In the genomic region with DNA sequence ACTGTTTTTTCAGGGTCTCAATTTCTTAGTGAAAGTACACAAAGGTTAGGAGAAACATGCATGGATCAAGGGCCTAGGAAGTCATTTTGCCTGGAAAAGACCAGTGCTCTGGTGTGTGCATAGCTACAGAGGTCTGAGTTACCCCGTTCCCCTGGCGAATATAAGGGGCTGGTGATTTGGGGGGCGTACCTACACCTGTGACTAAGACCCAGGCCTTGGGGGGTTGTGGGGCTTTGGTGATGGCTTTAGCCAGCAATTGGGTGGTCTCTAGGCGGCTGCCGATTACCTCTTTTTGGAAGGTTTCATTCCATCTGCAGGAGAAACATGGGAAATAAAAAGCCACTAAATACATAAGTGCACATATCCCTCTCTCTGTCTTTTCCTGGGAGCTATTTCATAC, we compare ENCODE assay signal across 8 cellular contexts. TPM values are rescaled to one million over a fixed set of nuclear protein-coding genes. Genes with fewer than 3 reads are reported as not detected.
DNase-seq lines count a peak whose midpoint lies in the region; ATAC-seq, FAIRE-seq and TF ChIP-seq lines count a peak whose summit lies in the region.

No MANE protein-coding gene starts in this region.

- peaks cover 25% of the 10 kb centered on the region for H3K4me1 Mint-ChIP-seq in memory B cell

- H3K27ac Mint-ChIP-seq in memory B cell: peak overlapping the region; percentile 92

- peak overlapping the region in 10 of 12 donors; percentile 94 to 100 (median 98) for H3K27ac ChIP-seq in heart left ventricle
- H3K27ac ChIP-seq in GM12878 (ENCODE audit: control insufficient read depth, insufficient read depth): peak overlapping the region; percentile 96; the same call in 1 of the 2 replicates
- H3K27ac ChIP-seq in upper lobe of left lung: peak overlapping the region; percentile 95 to 100 (median 96)

- H3K36me3 Mint-ChIP-seq in memory B cell: peaks cover 15% of the 10 kb centered on the region

- TF ChIP-seq RAD21 in GM12878 (IDR thresholded peaks at IDR 0.05; ENCODE audit: insufficient read depth, low read depth, low read length): no peak

- no peak for TF ChIP-seq EP300 in GM12878 (IDR thresholded peaks at IDR 0.05; ENCODE audit: borderline replicate concordance in 1 of 2, control insufficient read depth in 1 of 2, low read depth in 2 of 2, low read length in 2 of 2)
- TF ChIP-seq EP300 in upper lobe of left lung (IDR thresholded peaks at IDR 0.05): no peak

- peak overlapping the region; percentile 96 for H3K4me2 ChIP-seq in GM12878 (ENCODE audit: control insufficient read depth, insufficient read depth)

- no TSS peak for BruUV-seq in GM12878 (replicated peaks; lab: Mats Ljungman, UMichigan)

- H3K27me3 ChIP-seq in heart left ventricle (no peaks in the 10 kb centered on the region), GM12878 (replicated peaks in 1 of 2; ENCODE audit: control insufficient read depth in 2 of 2, insufficient read depth in 2 of 2, low read length in 1 of 2) (no peaks in the 10 kb centered on the region), upper lobe of left lung (no peaks in the 10 kb centered on the region)

- intact Hi-C loops in heart left ventricle (cut with DNase I): no loop called here
- intact Hi-C loops in cardiac septum (cut with DNase I): no loop called here
- intact Hi-C loops in GM12878 (cut with micrococcal nuclease; ENCODE audit: unreplicated experiment): no loop called here

- no peaks in the 10 kb centered on the region for H3K27me3 Mint-ChIP-seq in memory B cell

- WGBS in heart left ventricle, 4 donors: 52 to 54% (median 52%) methylated on average over 5 of the region's 5 CpGs
- 60% methylated on average over 5 of the region's 5 CpGs for WGBS in GM12878 (ENCODE audit: insufficient coverage, insufficient replicate concordance, low lambda C conversion rate, missing lambda C conversion rate)
- 54 to 60% methylated on average over 5 of the region's 5 CpGs for WGBS in upper lobe of left lung, 2 donors

- POLR2A ChIA-PET in GM12878 (lab: Charles Lee): interaction anchor here (1.2 to 4.5 kb wide), 5 partner anchors 11 to 199 kb away, joined by 3 to 38 read pairs (median 6); partner anchors contain the start of genes CBLN3, KHNYN, RIPK3 and TINF2

- H3K4me3 ChIP-seq in heart left ventricle: peak overlapping the region in 11 of 12 donors; percentile 44 to 89 (median 75)
- peak overlapping the region; percentile 93 for H3K4me3 ChIP-seq in GM12878
- H3K4me3 ChIP-seq in upper lobe of left lung: peak overlapping the region in 3 of 4 donors; percentile 62 to 72 (median 71)

- TF ChIP-seq CTCF in heart left ventricle (IDR thresholded peaks at IDR 0.05) (no peak), GM12878 (IDR thresholded peaks at IDR 0.05 in 2 of 3, conservative IDR thresholded peaks at IDR 0.05 in 1 of 3; ENCODE audit: control insufficient read depth in 2 of 3, extremely low read depth in 1 of 3, insufficient read depth in 1 of 3, low read depth in 3 of 3, low read length in 3 of 3) (no peak), upper lobe of left lung (IDR thresholded peaks at IDR 0.05) (no peak)

- peak overlapping the region; percentile 94 for H3K9ac ChIP-seq in GM12878 (ENCODE audit: control insufficient read depth, insufficient read depth, low read length)

- peaks cover 0 to 51% (median 40%) of the 10 kb centered on the region in 9 donors for H3K36me3 ChIP-seq in heart left ventricle
- peaks cover 6 to 20% of the 10 kb centered on the region in 2 experiments for H3K36me3 ChIP-seq in GM12878 (ENCODE audit: control insufficient read depth in 2 of 2, insufficient read depth in 2 of 2, low read length in 1 of 2)
- peaks cover 13 to 45% (median 39%) of the 10 kb centered on the region in 4 donors for H3K36me3 ChIP-seq in upper lobe of left lung

- H3K9me3 ChIP-seq in heart left ventricle: no peaks in the 10 kb centered on the region
- H3K9me3 ChIP-seq in GM12878 (replicated peaks; ENCODE audit: control insufficient read depth, insufficient read depth, low read length): no peaks in the 10 kb centered on the region
- H3K9me3 ChIP-seq in upper lobe of left lung: no peaks in the 10 kb centered on the region

- CTCF ChIA-PET in GM12878 (lab: Yijun Ruan, JAX): interaction anchor here (0.7 to 11.4 kb wide), 10 partner anchors 10 to 194 kb away, joined by 3 to 220 read pairs (median 4); partner anchors contain the start of genes ADCY4, CIDEB, KHNYN and RIPK3

- in situ Hi-C loops in GM12878 (cut with MboI): no loop called here

- RAD21 ChIA-PET in GM12878 (lab: Charles Lee; ENCODE audit: unreplicated experiment): interaction anchor here (1.0 to 3.6 kb wide), 4 partner anchors 11 to 199 kb away, joined by 3 to 36 read pairs (median 8); partner anchors contain the start of genes KHNYN and TINF2

- SMC1A ChIA-PET in GM12878 (lab: Charles Lee; ENCODE audit: uncharacterized antibody, unreplicated experiment): interaction anchor here (0.6 to 3.3 kb wide), 5 partner anchors 11 to 828 kb away, joined by 3 to 17 read pairs (median 4); partner anchors contain the start of genes CBLN3 and KHNYN

- TF ChIP-seq POLR2A in heart left ventricle (IDR thresholded peaks at IDR 0.05): no peak
- no peak for TF ChIP-seq POLR2A in GM12878 (IDR thresholded peaks at IDR 0.05; ENCODE audit: low read depth, low read length)
- TF ChIP-seq POLR2A in upper lobe of left lung (IDR thresholded peaks at IDR 0.05): no peak

- H3K4me3 Mint-ChIP-seq in memory B cell: peak overlapping the region; percentile 88

- H3K4me1 ChIP-seq in heart left ventricle: peaks cover 0 to 58% (median 48%) of the 10 kb centered on the region in 12 donors
- peaks cover 9% of the 10 kb centered on the region for H3K4me1 ChIP-seq in GM12878 (ENCODE audit: control insufficient read depth, insufficient read depth, low read length)
- peaks cover 39 to 60% (median 43%) of the 10 kb centered on the region in 4 donors for H3K4me1 ChIP-seq in upper lobe of left lung

- FAIRE-seq in GM12878 (lab: Jason Lieb, UNC): no peak

- peaks cover 19% of the 10 kb centered on the region for H3K79me2 ChIP-seq in GM12878 (ENCODE audit: control insufficient read depth, insufficient read depth, low read length)

- no peak for ATAC-seq in heart left ventricle
- ATAC-seq in GM12878: no peak
- ATAC-seq in memory B cell (ENCODE audit: low read depth): no peak
- no peak for ATAC-seq in upper lobe of left lung (ENCODE audit: low FRiP score in 2 of 2)
- no peak for ATAC-seq in GM18511 (IDR thresholded peaks at IDR 0.05; ENCODE audit: unreplicated experiment)

- H4K20me1 ChIP-seq in GM12878 (ENCODE audit: control insufficient read depth, insufficient read depth): no peaks in the 10 kb centered on the region

- H2AFZ ChIP-seq in GM12878 (ENCODE audit: control insufficient read depth, low read depth, low read length): no peak overlapping the region

- DNase-seq in heart left ventricle (no peak), cardiac septum (ENCODE audit: low spot score) (no peak), GM12878 (ENCODE audit: low read depth, low spot score) (no peak), memory B cell (ENCODE audit: low spot score in 2 of 2) (no peak), upper lobe of left lung (no peak), SW 1271 (lab: John Stamatoyannopoulos, UW) (no peak), NCI-H128 (lab: John Stamatoyannopoulos, UW; ENCODE audit: unreplicated experiment) (no peak)

- H3K9me3 Mint-ChIP-seq in memory B cell: no peaks in the 10 kb centered on the region

RNA-seq across cellular contexts. Expression of gene SDR39U1, which starts 1.1 kb away (rescaled TPM):
- total RNA-seq in heart left ventricle: 10 to 100 TPM; 58.6 to 74.6 (median 60.5) TPM
- 100 to 1,000 TPM in 1 of 2 donors, 10 to 100 TPM in 1; 68.4 to 109 TPM for polyA plus RNA-seq in heart left ventricle
- total RNA-seq in cardiac septum: 58.5 TPM
- total RNA-seq in GM12878 (2013; cell fraction: nucleolus; rRNA removed): 33.8 and 37.9 TPM in 2 replicates
- total RNA-seq in GM12878 (2014; rRNA removed): 31.7 and 32.7 TPM in 2 replicates
- 22.4 and 23.3 TPM in 2 replicates for total RNA-seq in GM12878 (2014; rRNA removed; fragmentation: Illumina TruSeq; extraction: Trizol)
- 55.1 and 64.1 TPM in 2 replicates for total RNA-seq in GM12878 (2021)
- 36.4 TPM for polyA plus RNA-seq in GM12878 (2011; ENCODE audit: low read depth)
- 33.5 and 44.3 TPM in 2 replicates for polyA plus RNA-seq in GM12878 (2011; rRNA removed)
- polyA plus RNA-seq in GM12878 (2011; cell fraction: cytosol; rRNA removed): 69.4 and 81.6 TPM in 2 replicates
- polyA plus RNA-seq in GM12878 (2011; cell fraction: nucleus; rRNA removed): 218 and 255 TPM in 2 replicates
- 62.1 and 65.9 TPM in 2 replicates for polyA plus RNA-seq in GM12878 (2012)
- 27.3 and 40.1 TPM in 2 replicates for polyA plus RNA-seq in GM12878 (2014; fragmentation: Illumina TruSeq; extraction: Trizol)
- polyA plus RNA-seq in GM12878 (2014; fragmentation: Nextera tagmentation; extraction: Ambion mirVana): 10 to 100 TPM; 14.0 to 26.4 TPM
- 85.2 and 88.9 TPM in 2 replicates for polyA plus RNA-seq in GM12878 (2014; rRNA removed)
- polyA plus RNA-seq in GM12878 (2016; fragmentation: Nextera tagmentation; extraction: Ambion mirVana): 10 to 100 TPM; 83.7 to 89.3 TPM
- 16.8 and 20.7 TPM in 2 replicates for polyA minus RNA-seq in GM12878 (2011; rRNA and poly(A)+ RNA removed)
- polyA minus RNA-seq in GM12878 (2011; cell fraction: cytosol; rRNA and poly(A)+ RNA removed): 10.0 and 10.3 TPM in 2 replicates
- 37.4 and 48.4 TPM in 2 replicates for polyA minus RNA-seq in GM12878 (2011; cell fraction: nucleus; rRNA and poly(A)+ RNA removed)
- 10 to 100 TPM; 34.9 to 88.0 (median 52.6) TPM for total RNA-seq in upper lobe of left lung

RNA-seq across cellular contexts. Expression of gene KHNYN, which starts 11.7 kb away (rescaled TPM):
- total RNA-seq in heart left ventricle (10 to 100 TPM; 16.9 to 33.4 (median 20.1) TPM), cardiac septum (23.5 TPM), GM12878 (2014; rRNA removed) (34.7 and 36.7 TPM in 2 replicates), GM12878 (2014; rRNA removed; fragmentation: Illumina TruSeq; extraction: Trizol) (20.8 and 21.0 TPM in 2 replicates), GM12878 (2021) (33.9 and 34.0 TPM in 2 replicates), upper lobe of left lung (100 to 1,000 TPM in 1 of 6 donors, 10 to 100 TPM in 5; 43.9 to 136 (median 66.4) TPM)
- polyA plus RNA-seq in heart left ventricle (10 to 100 TPM; 15.6 to 34.5 TPM), GM12878 (2011; rRNA removed) (19.8 and 22.2 TPM in 2 replicates), GM12878 (2014; fragmentation: Illumina TruSeq; extraction: Trizol) (22.9 and 23.2 TPM in 2 replicates), GM12878 (2014; fragmentation: Nextera tagmentation; extraction: Ambion mirVana) (1 to 10 TPM; 1.4 to 3.6 TPM), GM12878 (2014; rRNA removed) (28.4 and 29.2 TPM in 2 replicates), GM12878 (2016; fragmentation: Nextera tagmentation; extraction: Ambion mirVana) (10 to 100 TPM; 12.8 to 12.9 TPM)
- total RNA-seq in GM12878 (2013; cell fraction: nucleolus; rRNA removed): 83.0 and 93.4 TPM in 2 replicates
- polyA plus RNA-seq in GM12878 (2011; ENCODE audit: low read depth): 16.9 TPM
- 15.6 and 15.9 TPM in 2 replicates for polyA plus RNA-seq in GM12878 (2011; cell fraction: cytosol; rRNA removed)
- 69.9 and 72.3 TPM in 2 replicates for polyA plus RNA-seq in GM12878 (2011; cell fraction: nucleus; rRNA removed)
- polyA plus RNA-seq in GM12878 (2012): 25.4 and 28.4 TPM in 2 replicates
- 27.0 and 38.9 TPM in 2 replicates for polyA minus RNA-seq in GM12878 (2011; rRNA and poly(A)+ RNA removed)
- polyA minus RNA-seq in GM12878 (2011; cell fraction: cytosol; rRNA and poly(A)+ RNA removed): 7.2 and 9.4 TPM in 2 replicates
- polyA minus RNA-seq in GM12878 (2011; cell fraction: nucleus; rRNA and poly(A)+ RNA removed): 48.1 and 61.9 TPM in 2 replicates

RNA-seq across cellular contexts. Expression of gene CBLN3, which starts 12.0 kb away (rescaled TPM):
- total RNA-seq in heart left ventricle (1 to 10 TPM in 5 of 9 donors, under 1 TPM in 4; 0.38 to 4.9 (median 1.0) TPM), cardiac septum (1.2 TPM), GM12878 (2014; rRNA removed) (0.51 and 0.71 TPM in 2 replicates), GM12878 (2014; rRNA removed; fragmentation: Illumina TruSeq; extraction: Trizol) (1.1 and 1.3 TPM in 2 replicates), GM12878 (2021) (2.8 and 3.8 TPM in 2 replicates), upper lobe of left lung (1 to 10 TPM; 1.1 to 4.2 (median 3.1) TPM)
- polyA plus RNA-seq in heart left ventricle (under 1 TPM; 0.72 to 0.80 TPM), GM12878 (2011; rRNA removed) (4.6 and 4.9 TPM in 2 replicates), GM12878 (2014; fragmentation: Illumina TruSeq; extraction: Trizol) (1.3 and 1.8 TPM in 2 replicates), GM12878 (2014; fragmentation: Nextera tagmentation; extraction: Ambion mirVana) (under 1 TPM; 0.16 to 0.35 TPM), GM12878 (2014; rRNA removed) (2.5 and 2.9 TPM in 2 replicates), GM12878 (2016; fragmentation: Nextera tagmentation; extraction: Ambion mirVana) (1 to 10 TPM in 1 of 2 experiments, under 1 TPM in 1; 0.37 to 1.4 TPM)
- 10.1 and 12.8 TPM in 2 replicates for total RNA-seq in GM12878 (2013; cell fraction: nucleolus; rRNA removed)
- 1.5 TPM for polyA plus RNA-seq in GM12878 (2011; ENCODE audit: low read depth)
- polyA plus RNA-seq in GM12878 (2011; cell fraction: cytosol; rRNA removed): 4.7 and 5.2 TPM in 2 replicates
- 39.3 and 41.5 TPM in 2 replicates for polyA plus RNA-seq in GM12878 (2011; cell fraction: nucleus; rRNA removed)
- 4.2 and 4.3 TPM in 2 replicates for polyA plus RNA-seq in GM12878 (2012)
- 2.3 and 2.5 TPM in 2 replicates for polyA minus RNA-seq in GM12878 (2011; rRNA and poly(A)+ RNA removed)
- polyA minus RNA-seq in GM12878 (2011; cell fraction: cytosol; rRNA and poly(A)+ RNA removed): 0.52 and 1.9 TPM in 2 replicates
- polyA minus RNA-seq in GM12878 (2011; cell fraction: nucleus; rRNA and poly(A)+ RNA removed): 4.2 and 4.7 TPM in 2 replicates

RNA-seq across cellular contexts. Expression of gene NYNRIN, which starts 42.7 kb away (rescaled TPM):
- total RNA-seq in heart left ventricle (10 to 100 TPM in 1 of 9 donors, 1 to 10 TPM in 8; 3.7 to 10.0 (median 7.5) TPM), cardiac septum (5.0 TPM), GM12878 (2014; rRNA removed) (not detected in 2 replicates), GM12878 (2014; rRNA removed; fragmentation: Illumina TruSeq; extraction: Trizol) (not detected in 2 replicates), GM12878 (2021) (0.05 and 0.15 TPM in 2 replicates), upper lobe of left lung (10 to 100 TPM in 5 of 6 donors, 1 to 10 TPM in 1; 5.5 to 18.7 (median 14.4) TPM)
- polyA plus RNA-seq in heart left ventricle (1 to 10 TPM; 3.6 to 6.7 TPM), GM12878 (2011; rRNA removed) (0.01 TPM in 1 of 2 replicates, not detected in the other), GM12878 (2014; fragmentation: Illumina TruSeq; extraction: Trizol) (under 0.01 TPM in 1 of 2 replicates, not detected in the other), GM12878 (2014; fragmentation: Nextera tagmentation; extraction: Ambion mirVana) (not detected), GM12878 (2014; rRNA removed) (0.01 and 0.05 TPM in 2 replicates), GM12878 (2016; fragmentation: Nextera tagmentation; extraction: Ambion mirVana) (under 1 TPM in 1 of 2 experiments, not detected in 1; 0.01 TPM)
- 0.06 TPM in 1 of 2 replicates, not detected in the other for total RNA-seq in GM12878 (2013; cell fraction: nucleolus; rRNA removed)
- not detected for polyA plus RNA-seq in GM12878 (2011; ENCODE audit: low read depth)
- 0.01 TPM in 1 of 2 replicates, not detected in the other for polyA plus RNA-seq in GM12878 (2011; cell fraction: cytosol; rRNA removed)
- polyA plus RNA-seq in GM12878 (2011; cell fraction: nucleus; rRNA removed): 0.01 and 0.03 TPM in 2 replicates
- polyA plus RNA-seq in GM12878 (2012): 0.04 and 0.18 TPM in 2 replicates
- polyA minus RNA-seq in GM12878 (2011; rRNA and poly(A)+ RNA removed): 0.05 and 0.07 TPM in 2 replicates
- not detected in 2 replicates for polyA minus RNA-seq in GM12878 (2011; cell fraction: cytosol; rRNA and poly(A)+ RNA removed)
- under 0.01 TPM in 1 of 2 replicates, not detected in the other for polyA minus RNA-seq in GM12878 (2011; cell fraction: nucleus; rRNA and poly(A)+ RNA removed)
